8 cellular contexts compared by ENCODE assay signal in the genomic region with DNA sequence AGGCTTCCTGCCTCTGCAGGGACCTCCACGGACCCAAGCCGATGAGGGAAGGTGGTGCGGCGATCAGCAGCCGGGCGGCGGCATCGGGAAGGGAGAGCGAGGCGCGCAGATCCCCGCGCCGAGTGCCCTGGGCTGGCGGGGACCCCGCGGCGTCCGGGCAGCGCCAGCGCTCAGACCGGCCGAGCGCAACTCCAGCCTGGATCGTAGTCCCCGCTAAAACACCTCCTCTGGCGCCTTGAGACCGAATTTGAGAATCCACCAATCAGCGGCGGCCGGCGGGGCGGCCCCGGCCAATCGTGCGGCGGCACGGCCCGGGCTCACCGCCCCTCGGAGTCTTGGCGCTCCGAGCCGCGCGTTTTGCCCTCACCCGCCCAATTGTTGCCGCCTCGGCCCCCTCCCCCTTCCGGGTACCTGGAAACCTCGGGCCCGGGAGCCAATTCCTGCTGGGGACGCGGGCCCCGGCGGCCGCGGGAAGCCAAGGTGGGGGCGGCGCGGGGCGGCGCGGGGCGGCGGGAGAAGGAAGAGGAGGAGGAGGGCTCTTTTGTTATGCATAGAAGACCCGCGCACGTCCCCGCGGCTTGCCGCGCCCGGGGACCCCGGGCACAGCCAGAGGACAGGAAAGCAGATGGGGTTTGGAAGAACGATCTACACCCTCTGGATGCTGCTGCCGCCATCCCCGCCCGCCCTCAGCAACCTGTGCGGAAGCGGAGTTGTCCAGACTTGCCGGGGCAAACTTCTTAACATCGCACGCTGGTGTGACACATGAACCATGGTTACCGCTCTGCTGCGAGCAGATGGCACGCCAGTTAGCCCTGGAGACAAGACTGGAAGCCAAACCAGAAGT. TPM values are rescaled to one million over a fixed set of nuclear protein-coding genes. Genes with fewer than 3 reads are reported as not detected.
DNase-seq lines count a peak whose midpoint lies in the region; ATAC-seq and TF ChIP-seq lines count a peak whose summit lies in the region.

A gene with protein sequence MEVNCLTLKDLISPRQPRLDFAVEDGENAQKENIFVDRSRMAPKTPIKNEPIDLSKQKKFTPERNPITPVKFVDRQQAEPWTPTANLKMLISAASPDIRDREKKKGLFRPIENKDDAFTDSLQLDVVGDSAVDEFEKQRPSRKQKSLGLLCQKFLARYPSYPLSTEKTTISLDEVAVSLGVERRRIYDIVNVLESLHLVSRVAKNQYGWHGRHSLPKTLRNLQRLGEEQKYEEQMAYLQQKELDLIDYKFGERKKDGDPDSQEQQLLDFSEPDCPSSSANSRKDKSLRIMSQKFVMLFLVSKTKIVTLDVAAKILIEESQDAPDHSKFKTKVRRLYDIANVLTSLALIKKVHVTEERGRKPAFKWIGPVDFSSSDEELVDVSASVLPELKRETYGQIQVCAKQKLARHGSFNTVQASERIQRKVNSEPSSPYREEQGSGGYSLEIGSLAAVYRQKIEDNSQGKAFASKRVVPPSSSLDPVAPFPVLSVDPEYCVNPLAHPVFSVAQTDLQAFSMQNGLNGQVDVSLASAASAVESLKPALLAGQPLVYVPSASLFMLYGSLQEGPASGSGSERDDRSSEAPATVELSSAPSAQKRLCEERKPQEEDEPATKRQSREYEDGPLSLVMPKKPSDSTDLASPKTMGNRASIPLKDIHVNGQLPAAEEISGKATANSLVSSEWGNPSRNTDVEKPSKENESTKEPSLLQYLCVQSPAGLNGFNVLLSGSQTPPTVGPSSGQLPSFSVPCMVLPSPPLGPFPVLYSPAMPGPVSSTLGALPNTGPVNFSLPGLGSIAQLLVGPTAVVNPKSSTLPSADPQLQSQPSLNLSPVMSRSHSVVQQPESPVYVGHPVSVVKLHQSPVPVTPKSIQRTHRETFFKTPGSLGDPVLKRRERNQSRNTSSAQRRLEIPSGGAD (minus strand): TSS at position 209 of the 844 bp plus-strand sequence. CDS start 934 bp downstream, outside the sequence.

- peaks cover 8% of the 10 kb centered on the region for H3K4me1 ChIP-seq in mammary epithelial cell (ENCODE audit: insufficient read depth, low read length)

- peaks cover 47% of the 10 kb centered on the region for H3K79me2 ChIP-seq in mammary epithelial cell (ENCODE audit: insufficient read depth, low read length)

- dilution Hi-C loops in mammary epithelial cell (cut with HindIII; ENCODE audit: low sequenced_read_pairs): no loop called here

- H3K27ac ChIP-seq in VCaP: peak within 1 kb of the TSS; percentile 75
- peak within 1 kb of the TSS; percentile 96 for H3K27ac ChIP-seq in mammary epithelial cell (ENCODE audit: insufficient read depth, low read depth, low read length)

- no TSS peak for BruUV-seq in mammary epithelial cell (replicated peaks; lab: Mats Ljungman, UMichigan)

- CTCF ChIA-PET in mammary epithelial cell (lab: Charles Lee; ENCODE audit: low non-redundant PET): interaction anchor here (0.7 kb wide), 1 partner anchor 8 kb away, joined by 3 read pairs; no protein-coding TSS in a partner anchor

- peak within 1 kb of the TSS; percentile 69 to 94 (median 81) for H3K4me3 ChIP-seq in mammary epithelial cell (replicated peaks in 1 of 3; ENCODE audit: insufficient read depth in 1 of 3, low read depth in 2 of 3, low read length in 3 of 3)

- DNase-seq in AG08395 (ENCODE audit: low spot score) (peak; percentile 98), NCI-H2196 (lab: John Stamatoyannopoulos, UW; ENCODE audit: unreplicated experiment) (peak; percentile 93), mammary epithelial cell (peak; percentile 96), iPS-NIHi7 (ENCODE audit: extremely low spot score) (peak; percentile 100), smooth muscle cell of the brain vasculature (ENCODE audit: low read depth, low spot score) (peak; percentile 79)

- in situ Hi-C loops in mammary epithelial cell (cut with MboI; ENCODE audit: low sequenced_read_pairs in 2 of 2): loop anchor here in 1 of 2 donors (5.0 kb wide), 1 partner anchor 57 kb away; no protein-coding TSS in a partner anchor

- peaks cover 11% of the 10 kb centered on the region for H3K36me3 ChIP-seq in mammary epithelial cell (ENCODE audit: insufficient read depth, low read length)

- WGBS in mammary epithelial cell (ENCODE audit: low coverage, missing lambda C conversion rate): 1% methylated on average over 13 of the region's 87 CpGs

- peak within 1 kb of the TSS; percentile 93 for H3K9ac ChIP-seq in mammary epithelial cell (ENCODE audit: insufficient read depth, low read length)

- peak within 1 kb of the TSS; percentile 70 for H2AFZ ChIP-seq in mammary epithelial cell (ENCODE audit: low read depth, low read length)

- TF ChIP-seq CTCF in VCaP (conservative IDR thresholded peaks at IDR 0.05) (no peak), mammary epithelial cell (conservative IDR thresholded peaks at IDR 0.05 in 1 of 2, IDR thresholded peaks at IDR 0.05 in 1 of 2; ENCODE audit: extremely low read depth in 1 of 2, insufficient read depth in 1 of 2, low read depth in 1 of 2, low read length in 2 of 2) (no peak)

- H3K4me2 ChIP-seq in mammary epithelial cell (ENCODE audit: insufficient read depth, low read depth, low read length): peak within 1 kb of the TSS; percentile 87

- ATAC-seq in GM18909 (IDR thresholded peaks at IDR 0.05; ENCODE audit: poor library complexity, unreplicated experiment) (peak; percentile 70), HG03139 (IDR thresholded peaks at IDR 0.05; ENCODE audit: unreplicated experiment) (peak; percentile 66)

- intact Hi-C loops in mammary epithelial cell (cut with micrococcal nuclease): loop anchor here (1.0 to 5.0 kb wide), 5 partner anchors 37 to 620 kb away; no protein-coding TSS in a partner anchor

- no peaks in the 10 kb centered on the region for H3K27me3 ChIP-seq in mammary epithelial cell (ENCODE audit: insufficient read depth, low read length)

- no peaks in the 10 kb centered on the region for H4K20me1 ChIP-seq in mammary epithelial cell (ENCODE audit: insufficient read depth, low read length)

- H3K9me3 ChIP-seq in mammary epithelial cell (replicated peaks; ENCODE audit: insufficient read depth, low read length): no peaks in the 10 kb centered on the region

RNA-seq across cellular contexts. Expression of the gene that starts here (rescaled TPM):
- 10 to 100 TPM in 1 of 2 donors, 1 to 10 TPM in 1; 5.7 to 35.4 TPM for total RNA-seq in mammary epithelial cell
- 11.9 TPM for polyA plus RNA-seq in mammary epithelial cell
- polyA minus RNA-seq in mammary epithelial cell: 18.5 TPM

Comparison
In these comparisons a context has a peak if more than half of its experiments do, and no peak if none do; other contexts are left out.
1. Peak in every context shown above with its lines: DNase-seq, ATAC-seq, H3K4me3 ChIP-seq and H3K27ac ChIP-seq.